In the genomic region with DNA sequence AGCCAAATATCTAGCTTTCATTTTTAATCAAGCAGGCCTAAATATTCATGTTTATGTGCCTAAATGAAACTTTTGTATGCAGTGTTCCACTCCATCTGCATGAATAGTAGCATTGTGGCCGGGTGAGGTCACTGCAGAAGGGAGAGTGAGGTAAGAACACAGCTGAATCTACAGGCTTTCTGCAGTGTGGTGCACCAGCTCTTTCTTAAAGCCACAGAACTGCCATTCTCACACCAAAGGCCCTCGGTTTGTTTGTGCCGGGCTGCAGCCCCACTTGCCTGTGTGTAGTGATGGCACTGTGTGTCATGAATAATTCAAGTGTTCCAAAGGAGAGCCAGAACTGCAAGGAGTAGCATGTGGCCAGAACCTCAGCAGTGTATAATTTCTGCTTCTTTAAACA, we compare ENCODE assay signal across 11 cellular contexts.
DNase-seq lines count a peak whose midpoint lies in the region; ATAC-seq, FAIRE-seq and TF ChIP-seq lines count a peak whose summit lies in the region.
"Had no signal": no experiment of that assay in that cellular context is flagged by ENCODE, and none has a peak within 500 bp of the region (broad histone marks: within the 10 kb centered on the region; RNA-seq: fewer than 3 reads in every experiment).

No MANE protein-coding gene starts in this region.

- H3K4me1 ChIP-seq in endodermal cell (ENCODE audit: control insufficient read depth, insufficient read depth, low read length) = no peaks in the 10 kb centered on the region
- H3K4me1 ChIP-seq in prostate gland (replicated peaks) = no peaks in the 10 kb centered on the region
- H3K4me1 ChIP-seq: vagina had no signal

- H3K9me3 ChIP-seq in endodermal cell (ENCODE audit: control insufficient read depth, low read length) (no peaks in the 10 kb centered on the region), prostate gland (no peaks in the 10 kb centered on the region)
- H3K9me3 ChIP-seq: vagina had no signal

- H3K9me3 Mint-ChIP-seq in endodermal cell (no peaks in the 10 kb centered on the region), nephron progenitor cell (no peaks in the 10 kb centered on the region)
- no peaks in the 10 kb centered on the region for H3K9me3 Mint-ChIP-seq in activated CD8-positive, alpha-beta T cell treated with anti-CD3 and anti-CD28 coated beads, Interleukin-2, amount 10 ng/mL, durations not matched to agents 7 days and 5 days (ENCODE audit: insufficient read depth)
- H3K9me3 Mint-ChIP-seq: activated T-helper 1 cell treated with anti-CD3 and anti-CD28 coated beads, Interleukin-12 subunit alpha, Interleukin-12 subunit beta, Interleukin-2, Interleukin-4 antibody, amounts not matched to agents 30 ng/mL and 10 ng/mL and 1 ng/mL, durations not matched to agents 14 hours and 24 hours and 36 hours had no signal

- H3K9ac ChIP-seq in endodermal cell (ENCODE audit: extremely low read depth, low read length, poor library complexity, severe bottlenecking) = no peak overlapping the region

- DNase-seq in GM12891 (ENCODE audit: insufficient read length, low spot score) (no peak), NAMALWA (ENCODE audit: low spot score) (peak; percentile 37), endodermal cell (no peak), nucleus accumbens (lab: John Stamatoyannopoulos, UW) (peak in 52 of 56 donors; percentile 33 to 96 (median 83)), nephron progenitor cell (no peak), prostate gland (ENCODE audit: low spot score) (no peak)
- no peak for DNase-seq in activated CD8-positive, alpha-beta T cell treated with anti-CD3 and anti-CD28 coated beads, Interleukin-2, amount 10 ng/mL, durations not matched to agents 7 days and 5 days

- POLR2A ChIA-PET in activated CD8-positive, alpha-beta T cell treated with anti-CD3 and anti-CD28 coated beads, Interleukin-2, amount 10 ng/mL, durations not matched to agents 7 days and 5 days (lab: Charles Lee) = interaction anchor here (0.7 kb wide), 1 partner anchor 23 kb away, joined by 4 read pairs; no protein-coding TSS in a partner anchor

- intact Hi-C loops in prostate gland (cut with DNase I) = no loop called here

- H3K27ac ChIP-seq in endodermal cell (ENCODE audit: low read depth, low read length) (no peak overlapping the region), prostate gland (no peak overlapping the region)
- H3K27ac ChIP-seq: vagina had no signal

- no peak overlapping the region for H3K27ac Mint-ChIP-seq in endodermal cell
- no peak overlapping the region for H3K27ac Mint-ChIP-seq in nephron progenitor cell
- no peak overlapping the region for H3K27ac Mint-ChIP-seq in activated CD8-positive, alpha-beta T cell treated with anti-CD3 and anti-CD28 coated beads, Interleukin-2, amount 10 ng/mL, durations not matched to agents 7 days and 5 days
- H3K27ac Mint-ChIP-seq: activated T-helper 1 cell treated with anti-CD3 and anti-CD28 coated beads, Interleukin-12 subunit alpha, Interleukin-12 subunit beta, Interleukin-2, Interleukin-4 antibody, amounts not matched to agents 30 ng/mL and 10 ng/mL and 1 ng/mL, durations not matched to agents 14 hours and 24 hours and 36 hours had no signal

- H3K27me3 Mint-ChIP-seq in endodermal cell (ENCODE audit: insufficient read depth) (no peaks in the 10 kb centered on the region), nephron progenitor cell (ENCODE audit: low read depth, poor library complexity) (peaks cover 4% of the 10 kb centered on the region)
- no peaks in the 10 kb centered on the region for H3K27me3 Mint-ChIP-seq in activated CD8-positive, alpha-beta T cell treated with anti-CD3 and anti-CD28 coated beads, Interleukin-2, amount 10 ng/mL, durations not matched to agents 7 days and 5 days (ENCODE audit: low read depth)

- CTCF ChIA-PET in activated CD8-positive, alpha-beta T cell treated with anti-CD3 and anti-CD28 coated beads, Interleukin-2, amount 10 ng/mL, durations not matched to agents 7 days and 5 days (lab: Charles Lee) = no interaction called here

- H3K27me3 ChIP-seq in endodermal cell (ENCODE audit: control insufficient read depth, insufficient read depth, low read length, poor library complexity, severe bottlenecking) (no peaks in the 10 kb centered on the region), prostate gland (replicated peaks; ENCODE audit: insufficient read depth) (no peaks in the 10 kb centered on the region)
- H3K27me3 ChIP-seq: vagina had no signal

- no peak overlapping the region for H3K4me3 ChIP-seq in endodermal cell (ENCODE audit: low read length)
- H3K4me3 ChIP-seq in prostate gland = no peak overlapping the region
- H3K4me3 ChIP-seq: vagina had no signal

- H3K4me3 Mint-ChIP-seq in endodermal cell (no peak overlapping the region), nephron progenitor cell (no peak overlapping the region)
- H3K4me3 Mint-ChIP-seq in activated CD8-positive, alpha-beta T cell treated with anti-CD3 and anti-CD28 coated beads, Interleukin-2, amount 10 ng/mL, durations not matched to agents 7 days and 5 days = no peak overlapping the region
- H3K4me3 Mint-ChIP-seq: activated T-helper 1 cell treated with anti-CD3 and anti-CD28 coated beads, Interleukin-12 subunit alpha, Interleukin-12 subunit beta, Interleukin-2, Interleukin-4 antibody, amounts not matched to agents 30 ng/mL and 10 ng/mL and 1 ng/mL, durations not matched to agents 14 hours and 24 hours and 36 hours had no signal

- peak; percentile 44 for TF ChIP-seq CTCF in endodermal cell (conservative IDR thresholded peaks at IDR 0.05)
- TF ChIP-seq CTCF in nephron progenitor cell (IDR thresholded peaks at IDR 0.05) = no peak
- TF ChIP-seq CTCF in prostate gland (IDR thresholded peaks at IDR 0.05) = no peak

- no peak for ATAC-seq in activated CD8-positive, alpha-beta T cell treated with anti-CD3 and anti-CD28 coated beads, Interleukin-2, amount 10 ng/mL, durations not matched to agents 7 days and 5 days
- no peak for ATAC-seq in HG03571 (IDR thresholded peaks at IDR 0.05; ENCODE audit: unreplicated experiment)
- ATAC-seq: Panc1 had no signal

- FAIRE-seq in GM12891 (lab: Jason Lieb, UNC) = no peak

- peaks cover 4% of the 10 kb centered on the region for H3K4me1 Mint-ChIP-seq in endodermal cell
- H3K4me1 Mint-ChIP-seq in nephron progenitor cell = peaks cover 25% of the 10 kb centered on the region
- H3K4me1 Mint-ChIP-seq in activated CD8-positive, alpha-beta T cell treated with anti-CD3 and anti-CD28 coated beads, Interleukin-2, amount 10 ng/mL, durations not matched to agents 7 days and 5 days (ENCODE audit: low read depth) = peaks cover 2% of the 10 kb centered on the region

- no peaks in the 10 kb centered on the region for H3K36me3 ChIP-seq in endodermal cell (ENCODE audit: control insufficient read depth, insufficient read depth, low read length)
- no peaks in the 10 kb centered on the region for H3K36me3 ChIP-seq in prostate gland
- H3K36me3 ChIP-seq: vagina had no signal

- H3K36me3 Mint-ChIP-seq in endodermal cell (ENCODE audit: low read depth) = no peaks in the 10 kb centered on the region
- H3K36me3 Mint-ChIP-seq in nephron progenitor cell (ENCODE audit: low read depth) = no peaks in the 10 kb centered on the region
- no peaks in the 10 kb centered on the region for H3K36me3 Mint-ChIP-seq in activated CD8-positive, alpha-beta T cell treated with anti-CD3 and anti-CD28 coated beads, Interleukin-2, amount 10 ng/mL, durations not matched to agents 7 days and 5 days (ENCODE audit: low read depth)

- TF ChIP-seq POLR2A in GM12891 (IDR thresholded peaks at IDR 0.05; ENCODE audit: low read depth, low read length) (no peak), prostate gland (IDR thresholded peaks at IDR 0.05) (no peak)

- WGBS in endodermal cell (ENCODE audit: insufficient coverage in 1 of 2, insufficient read length in 1 of 2), 2 experiments = 67 to 81% methylated on average over 1 to 3 of the region's 3 CpGs
- WGBS in prostate gland = 68% methylated on average over 3 of the region's 3 CpGs

TF ChIP-seq in GM12891, 5 proteins besides CTCF, POLR2A, EP300 and RAD21:
- TF ChIP-seq POU2F2 (IDR thresholded peaks at IDR 0.05; ENCODE audit: low read depth, low read length) (0 out of 2 replicates have a peak, but pooled peaks have one; percentile 27), PAX5 (IDR thresholded peaks at IDR 0.05; ENCODE audit: insufficient read depth, low read length, severe bottlenecking) (no peak), SPI1 (IDR thresholded peaks at IDR 0.05; ENCODE audit: low read depth, low read length) (no peak)

Comparison
In these comparisons a context has a peak if more than half of its experiments do, and no peak if none do; other contexts are left out.
1. DNase-seq: peak in NAMALWA (single experiment) and nucleus accumbens (52 of 56); none in GM12891 (single experiment), endodermal cell (single experiment), nephron progenitor cell (single experiment), activated CD8-positive, alpha-beta T cell treated with anti-CD3 and anti-CD28 coated beads, Interleukin-2, amount 10 ng/mL, durations not matched to agents 7 days and 5 days (single experiment) and prostate gland (single experiment).